ENCODE assay signal across 16 cellular contexts in genomic region chr5:133387091-133387490, GRCh38.
"Had no signal": no experiment of that assay in that cellular context is flagged by ENCODE, and none has a peak within 500 bp of the region (broad histone marks: within the 10 kb centered on the region; RNA-seq: fewer than 3 reads in every experiment).

No MANE protein-coding gene starts in this region.

- ATAC-seq: body of pancreas, left cardiac atrium, lower lobe of right lung, right lobe of liver, WTC11 had no signal

- H3K4me3 ChIP-seq: body of pancreas, colonic mucosa, lower lobe of right lung, right lobe of liver, uterus had no signal

- H3K36me3 ChIP-seq: colonic mucosa, lower lobe of right lung, right lobe of liver, uterus had no signal

- H3K27me3 ChIP-seq: body of pancreas, colonic mucosa, right lobe of liver had no signal

- H3K4me1 ChIP-seq: body of pancreas, colonic mucosa, lower lobe of right lung, right lobe of liver, uterus had no signal

- FAIRE-seq: endothelial cell of umbilical vein, TTC549 had no signal

- DNase-seq: activated gamma-delta T cell; activated naive CD8-positive, alpha-beta T cell treated with anti-CD3 and anti-CD28 coated beads for 36 hours; activated T-cell treated with anti-CD3 and anti-CD28 coated beads, Interleukin-2, amount 50 U/mL, for 1 hour; amygdala; body of pancreas; central memory CD4-positive, alpha-beta T cell; colonic mucosa; effector CD4-positive, alpha-beta T cell; foreskin fibroblast; left cardiac atrium; lower lobe of right lung; uterus had no signal

- H3K27ac ChIP-seq: body of pancreas, colonic mucosa, lower lobe of right lung, right lobe of liver, uterus had no signal

- H3K9me3 ChIP-seq: body of pancreas, colonic mucosa, lower lobe of right lung, right lobe of liver, uterus had no signal
